ENCODE assay signal across 23 cellular contexts in the genomic region with DNA sequence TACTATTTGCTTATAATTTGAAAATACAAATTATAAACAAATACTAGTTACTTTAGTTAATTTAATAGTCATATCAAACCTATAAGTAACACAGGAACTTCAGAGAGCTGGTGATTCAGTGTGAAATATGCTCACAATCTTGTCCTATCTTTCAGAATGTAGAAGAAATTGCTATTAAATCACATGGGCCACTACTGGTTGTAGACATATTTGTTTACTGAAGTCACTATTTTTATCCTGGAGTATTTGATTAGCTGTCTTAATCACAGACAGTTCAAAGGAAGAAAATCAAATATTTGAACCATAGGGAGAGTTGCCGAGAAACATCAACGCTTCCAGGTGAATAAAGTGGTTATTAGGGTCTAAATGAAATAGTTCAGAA.
A peak's percentile ranks its signal among the peaks of the same experiment; 100 is the strongest.
DNase-seq lines count a peak whose midpoint lies in the region; FAIRE-seq and TF ChIP-seq lines count a peak whose summit lies in the region.
"Had no signal": no experiment of that assay in that cellular context is flagged by ENCODE, and none has a peak within 500 bp of the region (broad histone marks: within the 10 kb centered on the region; RNA-seq: fewer than 3 reads in every experiment).

No MANE protein-coding gene starts in this region.

- no peak overlapping the region for H3K4me2 ChIP-seq in osteoblast (ENCODE audit: insufficient read depth, low read length)

- H3K27ac ChIP-seq in epithelial cell of prostate (peak overlapping the region; percentile 50), left ventricle myocardium inferior (replicated peaks) (no peak overlapping the region), osteoblast (ENCODE audit: low read depth, low read length) (no peak overlapping the region)
- H3K27ac ChIP-seq: SK-N-MC had no signal

- H3K4me3 ChIP-seq in left ventricle myocardium inferior, result no peak overlapping the region
- H3K4me3 ChIP-seq in osteoblast (ENCODE audit: insufficient read depth, low read length), result no peak overlapping the region
- H3K4me3 ChIP-seq: SK-N-MC had no signal

- no peak overlapping the region for H2AFZ ChIP-seq in osteoblast (ENCODE audit: low read length)

- no peak for TF ChIP-seq CTCF in left ventricle myocardium inferior (IDR thresholded peaks at IDR 0.05; ENCODE audit: borderline replicate concordance)
- no peak for TF ChIP-seq CTCF in osteoblast (IDR thresholded peaks at IDR 0.05; ENCODE audit: extremely low read depth, low read depth, low read length)

- DNase-seq in SHP77 treated with DMSO at 0.1 percent for 48 hours (lab: John Stamatoyannopoulos, UW) (peak; percentile 1), SHP77 (lab: John Stamatoyannopoulos, UW) (no peak), NCI-H774 (lab: John Stamatoyannopoulos, UW) (peak; percentile 17), epithelial cell of prostate (ENCODE audit: low read depth, low spot score) (no peak), left ventricle myocardium inferior (no peak), osteoblast (ENCODE audit: insufficient read length, low spot score, missing footprints) (no peak), urothelium cell line (ENCODE audit: low spot score) (no peak)
- DNase-seq: 8988T; C1 segment of cervical spinal cord; CD8-positive, alpha-beta memory T cell; H7; HFFc6; KG1; NCI-H1105; NCI-H146; NCI-H2029 treated with DMSO at 0.1 percent for 48 hours; NCI-H226; NCI-H524; NCI-H82; OCI-M1; SW 1271 had no signal

- no peaks in the 10 kb centered on the region for H3K79me2 ChIP-seq in osteoblast (ENCODE audit: insufficient read depth, low read length)

- no peaks in the 10 kb centered on the region for H3K27me3 ChIP-seq in left ventricle myocardium inferior (ENCODE audit: low read depth)
- no peaks in the 10 kb centered on the region for H3K27me3 ChIP-seq in osteoblast (ENCODE audit: insufficient read depth, low read length)

- intact Hi-C loops in left ventricle myocardium inferior (cut with micrococcal nuclease), result no loop called here

- no peaks in the 10 kb centered on the region for H3K9me3 ChIP-seq in left ventricle myocardium inferior (replicated peaks)
- H3K9me3 ChIP-seq in osteoblast (ENCODE audit: low read depth, low read length), result no peaks in the 10 kb centered on the region

- no peak for FAIRE-seq in urothelium cell line (lab: Jason Lieb, UNC)
- FAIRE-seq: RCC 7860 had no signal

- H3K36me3 ChIP-seq in left ventricle myocardium inferior, result no peaks in the 10 kb centered on the region
- no peaks in the 10 kb centered on the region for H3K36me3 ChIP-seq in osteoblast (ENCODE audit: insufficient read depth, low read length)

- H3K4me1 ChIP-seq in left ventricle myocardium inferior, result peaks cover 6% of the 10 kb centered on the region
- no peaks in the 10 kb centered on the region for H3K4me1 ChIP-seq in osteoblast (ENCODE audit: insufficient read depth, low read length)

- H4K20me1 ChIP-seq in osteoblast (ENCODE audit: insufficient read depth, low read length), result no peaks in the 10 kb centered on the region

Comparison
In these comparisons a context has a peak if more than half of its experiments do, and no peak if none do; other contexts are left out.
1. DNase-seq: peak in SHP77 treated with DMSO at 0.1 percent for 48 hours (single experiment) and NCI-H774 (single experiment); none in SHP77 (0 of 2), epithelial cell of prostate (single experiment), left ventricle myocardium inferior (single experiment), osteoblast (single experiment) and urothelium cell line (single experiment).